In genomic region chr1:25432749-25433388, GRCh38 we compare ENCODE assay signal across 9 cellular contexts. TPM values are rescaled to one million over a fixed set of nuclear protein-coding genes. Genes with fewer than 3 reads are reported as not detected.
DNase-seq lines count a peak whose midpoint lies in the region; TF ChIP-seq lines count a peak whose summit lies in the region.
"Had no signal": no experiment of that assay in that cellular context is flagged by ENCODE, and none has a peak within 500 bp of the region (broad histone marks: within the 10 kb centered on the region; RNA-seq: fewer than 3 reads in every experiment).

No MANE protein-coding gene starts in this region.

- 95 to 100% methylated on average over 2 to 6 of the region's 6 CpGs for WGBS in endodermal cell (ENCODE audit: insufficient coverage in 1 of 2, insufficient read length in 1 of 2), 2 experiments

- H3K4me3 Mint-ChIP-seq in endodermal cell, result peak overlapping the region; percentile 86

- H3K27me3 Mint-ChIP-seq in endodermal cell (ENCODE audit: insufficient read depth), result peaks cover 8% of the 10 kb centered on the region

- H3K9me3 ChIP-seq in DOHH2 (ENCODE audit: control insufficient read depth, insufficient read depth, low read length) (no peaks in the 10 kb centered on the region), OCI-LY3 (ENCODE audit: insufficient read depth, low read length) (no peaks in the 10 kb centered on the region), endodermal cell (ENCODE audit: control insufficient read depth, low read length) (no peaks in the 10 kb centered on the region)

- H3K4me3 ChIP-seq in DOHH2 (ENCODE audit: low read length) (peak overlapping the region; percentile 80), OCI-LY3 (ENCODE audit: low read length) (peak overlapping the region; percentile 97), endodermal cell (ENCODE audit: low read length) (peak overlapping the region; percentile 94), foreskin fibroblast (ENCODE audit: low read depth in 1 of 2, low read length in 2 of 2) (peak overlapping the region in 1 of 2 donors; percentile 88)

- no peak for TF ChIP-seq CTCF in DOHH2 (IDR thresholded peaks at IDR 0.05; ENCODE audit: low read depth, low read length, poor library complexity, severe bottlenecking)
- no peak for TF ChIP-seq CTCF in OCI-LY3 (IDR thresholded peaks at IDR 0.05; ENCODE audit: low read depth, low read length)
- no peak for TF ChIP-seq CTCF in endodermal cell (conservative IDR thresholded peaks at IDR 0.05)
- no peak for TF ChIP-seq CTCF in foreskin fibroblast (IDR thresholded peaks at IDR 0.05; ENCODE audit: low read depth, low read length)

- no peak overlapping the region for H3K27ac Mint-ChIP-seq in endodermal cell

- H3K36me3 ChIP-seq in DOHH2 (ENCODE audit: control insufficient read depth, low read length), result peaks cover 43% of the 10 kb centered on the region
- peaks cover 24% of the 10 kb centered on the region for H3K36me3 ChIP-seq in OCI-LY3 (replicated peaks; ENCODE audit: low read depth, low read length)
- H3K36me3 ChIP-seq in endodermal cell (ENCODE audit: control insufficient read depth, insufficient read depth, low read length), result no peaks in the 10 kb centered on the region
- H3K36me3 ChIP-seq: brain microvascular endothelial cell had no signal

- H3K27ac ChIP-seq in DOHH2 (ENCODE audit: low read depth, low read length) (peak overlapping the region; percentile 86), OCI-LY3 (ENCODE audit: low read length) (peak overlapping the region; percentile 95), endodermal cell (ENCODE audit: low read depth, low read length) (no peak overlapping the region)
- H3K27ac ChIP-seq: brain microvascular endothelial cell had no signal

- H2AFZ ChIP-seq in OCI-LY3 (ENCODE audit: low read depth, low read length), result no peak overlapping the region

- peaks cover 25% of the 10 kb centered on the region for H3F3A ChIP-seq in DOHH2 (ENCODE audit: control insufficient read depth, insufficient read depth)

- peaks cover 20% of the 10 kb centered on the region for H3K4me1 Mint-ChIP-seq in endodermal cell

- peaks cover 61% of the 10 kb centered on the region for H3K4me1 ChIP-seq in DOHH2 (ENCODE audit: control insufficient read depth, low read length)
- H3K4me1 ChIP-seq in OCI-LY3 (ENCODE audit: low read length), result peaks cover 43% of the 10 kb centered on the region
- H3K4me1 ChIP-seq in endodermal cell (ENCODE audit: control insufficient read depth, insufficient read depth, low read length), result peaks cover 2% of the 10 kb centered on the region

- no peaks in the 10 kb centered on the region for H3K36me3 Mint-ChIP-seq in endodermal cell (ENCODE audit: low read depth)

- intact Hi-C loops in head of caudate nucleus (cut with DNase I), result loop anchor here (5.0 kb wide), 1 partner anchor 186 kb away; the partner anchor contains the start of gene RSRP1

- no peaks in the 10 kb centered on the region for H3K9me2 ChIP-seq in DOHH2 (replicated peaks; ENCODE audit: control insufficient read depth, low read length)

- H3K79me2 ChIP-seq in DOHH2 (ENCODE audit: control insufficient read depth, low read length) (peaks cover 76% of the 10 kb centered on the region), OCI-LY3 (ENCODE audit: low read length) (peaks cover 77% of the 10 kb centered on the region)

- H3K9ac ChIP-seq in OCI-LY3 (ENCODE audit: low read length) (peak overlapping the region; percentile 91), endodermal cell (ENCODE audit: extremely low read depth, low read length, poor library complexity, severe bottlenecking) (no peak overlapping the region)

- no peak for DNase-seq in endodermal cell
- DNase-seq in pons (ENCODE audit: low spot score), result peak; percentile 12
- no peak for DNase-seq in foreskin fibroblast
- no peak for DNase-seq in head of caudate nucleus
- DNase-seq in T1000 (lab: John Stamatoyannopoulos, UW), result no peak
- DNase-seq: brain microvascular endothelial cell, NCI-H526 treated with DMSO at 0.1 percent for 48 hours had no signal

- H3K4me2 ChIP-seq in DOHH2 (ENCODE audit: low read length) (peak overlapping the region; percentile 98), OCI-LY3 (ENCODE audit: low read length) (peak overlapping the region; percentile 94)

- peaks cover 13% of the 10 kb centered on the region; the same call in 1 of the 2 replicates for H4K20me1 ChIP-seq in DOHH2 (ENCODE audit: control insufficient read depth, insufficient read depth, low read depth, low read length)
- peaks cover 6% of the 10 kb centered on the region; the same call in 1 of the 2 replicates for H4K20me1 ChIP-seq in OCI-LY3 (ENCODE audit: insufficient read depth, low read length)

- no peaks in the 10 kb centered on the region for H3K9me3 Mint-ChIP-seq in endodermal cell

- H3K27me3 ChIP-seq in DOHH2 (ENCODE audit: control insufficient read depth, low read length) (no peaks in the 10 kb centered on the region), OCI-LY3 (ENCODE audit: low read depth, low read length) (no peaks in the 10 kb centered on the region), endodermal cell (ENCODE audit: control insufficient read depth, insufficient read depth, low read length, poor library complexity, severe bottlenecking) (peaks cover 7% of the 10 kb centered on the region)
- H3K27me3 ChIP-seq: brain microvascular endothelial cell had no signal

RNA-seq across cellular contexts. Expression of gene MACO1, which starts 2.2 kb away (rescaled TPM):
- total RNA-seq in endodermal cell, result 10 to 100 TPM; 13.1 to 14.1 TPM
- polyA plus RNA-seq in endodermal cell (2013, experiment 1 of 2), result 26.0 TPM
- polyA plus RNA-seq in endodermal cell (2013, experiment 2 of 2), result 23.1 TPM

RNA-seq across cellular contexts. Expression of gene RHCE, which starts 12.2 kb away (rescaled TPM):
- under 1 TPM; 0.33 to 0.40 TPM for total RNA-seq in endodermal cell
- polyA plus RNA-seq in endodermal cell (2013, experiment 1 of 2), result 0.43 TPM
- polyA plus RNA-seq in endodermal cell (2013, experiment 2 of 2), result 0.83 TPM
